13 cellular contexts compared by ENCODE assay signal in genomic region chr9:89437772-89438171, GRCh38.
A peak's percentile ranks its signal among the peaks of the same experiment; 100 is the strongest.
DNase-seq lines count a peak whose midpoint lies in the region; ATAC-seq and TF ChIP-seq lines count a peak whose summit lies in the region.
"Had no signal": no experiment of that assay in that cellular context is flagged by ENCODE, and none has a peak within 500 bp of the region (broad histone marks: within the 10 kb centered on the region; RNA-seq: fewer than 3 reads in every experiment).

No MANE protein-coding gene starts in this region.

- peak overlapping the region; percentile 41 to 70 (median 47) for H3K27ac ChIP-seq in Peyer's patch
- H3K27ac ChIP-seq in effector memory CD4-positive, alpha-beta T cell (ENCODE audit: insufficient read depth, low read length, poor library complexity, severe bottlenecking): peak overlapping the region; percentile 62
- no peak overlapping the region for H3K27ac ChIP-seq in brain microvascular endothelial cell
- H3K27ac ChIP-seq: esophagus muscularis mucosa had no signal

- TF ChIP-seq CTCF in Peyer's patch (IDR thresholded peaks at IDR 0.05) (no peak), brain microvascular endothelial cell (IDR thresholded peaks at IDR 0.05; ENCODE audit: low read depth, low read length, missing control alignments) (no peak)

- no peaks in the 10 kb centered on the region for H3K9me3 Mint-ChIP-seq in T-helper 1 cell treated with Interleukin-12 subunit alpha and Interleukin-12 subunit beta and Interleukin-4 antibody, amounts not matched to agents 30 μg/mL and 1 μg/mL, for 36 hours
- no peaks in the 10 kb centered on the region for H3K9me3 Mint-ChIP-seq in stimulated activated memory B cell treated with anti-CD40 and anti-IgM and Interleukin-4, amounts not matched to agents 10 μg/mL and 1 μg/mL and 100 μg/mL, for 72 hours

- peaks cover 21% of the 10 kb centered on the region for H3K36me3 Mint-ChIP-seq in T-helper 1 cell treated with Interleukin-12 subunit alpha and Interleukin-12 subunit beta and Interleukin-4 antibody, amounts not matched to agents 30 μg/mL and 1 μg/mL, for 36 hours (ENCODE audit: low read depth)
- peaks cover 9% of the 10 kb centered on the region for H3K36me3 Mint-ChIP-seq in stimulated activated memory B cell treated with anti-CD40 and anti-IgM and Interleukin-4, amounts not matched to agents 10 μg/mL and 1 μg/mL and 100 μg/mL, for 72 hours

- in situ Hi-C loops in brain microvascular endothelial cell (cut with HindIII; ENCODE audit: low pct_ligation_motif_present, low sequenced_read_pairs): no loop called here

- no peak overlapping the region for H3K4me3 Mint-ChIP-seq in T-helper 1 cell treated with Interleukin-12 subunit alpha and Interleukin-12 subunit beta and Interleukin-4 antibody, amounts not matched to agents 30 μg/mL and 1 μg/mL, for 36 hours
- no peak overlapping the region for H3K4me3 Mint-ChIP-seq in stimulated activated memory B cell treated with anti-CD40 and anti-IgM and Interleukin-4, amounts not matched to agents 10 μg/mL and 1 μg/mL and 100 μg/mL, for 72 hours

- H3K27ac Mint-ChIP-seq in T-helper 1 cell treated with Interleukin-12 subunit alpha and Interleukin-12 subunit beta and Interleukin-4 antibody, amounts not matched to agents 30 μg/mL and 1 μg/mL, for 36 hours: peak overlapping the region; percentile 71
- peak overlapping the region; percentile 50 for H3K27ac Mint-ChIP-seq in stimulated activated memory B cell treated with anti-CD40 and anti-IgM and Interleukin-4, amounts not matched to agents 10 μg/mL and 1 μg/mL and 100 μg/mL, for 72 hours

- peaks cover 0 to 69% (median 54%) of the 10 kb centered on the region in 4 donors for H3K4me1 ChIP-seq in Peyer's patch
- H3K4me1 ChIP-seq in effector memory CD4-positive, alpha-beta T cell (ENCODE audit: control insufficient read depth, insufficient read depth, low read length, poor library complexity, severe bottlenecking): peaks cover 76% of the 10 kb centered on the region

- H3K9me3 ChIP-seq in Peyer's patch: no peaks in the 10 kb centered on the region
- no peaks in the 10 kb centered on the region for H3K9me3 ChIP-seq in effector memory CD4-positive, alpha-beta T cell (ENCODE audit: control insufficient read depth, low read length)
- H3K9me3 ChIP-seq: esophagus muscularis mucosa had no signal

- H3K27me3 ChIP-seq in Peyer's patch (no peaks in the 10 kb centered on the region), brain microvascular endothelial cell (replicated peaks) (no peaks in the 10 kb centered on the region)
- no peaks in the 10 kb centered on the region for H3K27me3 ChIP-seq in effector memory CD4-positive, alpha-beta T cell (replicated peaks; ENCODE audit: control insufficient read depth, insufficient read depth, low read length, poor library complexity, severe bottlenecking)
- H3K27me3 ChIP-seq: esophagus muscularis mucosa had no signal

- H3K4me1 Mint-ChIP-seq in T-helper 1 cell treated with Interleukin-12 subunit alpha and Interleukin-12 subunit beta and Interleukin-4 antibody, amounts not matched to agents 30 μg/mL and 1 μg/mL, for 36 hours (ENCODE audit: low read depth): peaks cover 55% of the 10 kb centered on the region
- peaks cover 95% of the 10 kb centered on the region for H3K4me1 Mint-ChIP-seq in stimulated activated memory B cell treated with anti-CD40 and anti-IgM and Interleukin-4, amounts not matched to agents 10 μg/mL and 1 μg/mL and 100 μg/mL, for 72 hours

- H3K36me3 ChIP-seq in Peyer's patch: no peaks in the 10 kb centered on the region
- peaks cover 15% of the 10 kb centered on the region for H3K36me3 ChIP-seq in effector memory CD4-positive, alpha-beta T cell (ENCODE audit: control insufficient read depth, insufficient read depth, low read length)
- no peaks in the 10 kb centered on the region for H3K36me3 ChIP-seq in brain microvascular endothelial cell (replicated peaks)
- H3K36me3 ChIP-seq: esophagus muscularis mucosa had no signal

- no peak for ATAC-seq in stimulated activated memory B cell treated with anti-CD40 and anti-IgM and Interleukin-4, amounts not matched to agents 10 μg/mL and 1 μg/mL and 100 μg/mL, for 72 hours
- ATAC-seq in GM19351 (IDR thresholded peaks at IDR 0.05; ENCODE audit: unreplicated experiment): no peak

- no peaks in the 10 kb centered on the region for H3K27me3 Mint-ChIP-seq in T-helper 1 cell treated with Interleukin-12 subunit alpha and Interleukin-12 subunit beta and Interleukin-4 antibody, amounts not matched to agents 30 μg/mL and 1 μg/mL, for 36 hours (ENCODE audit: low read depth)
- no peaks in the 10 kb centered on the region for H3K27me3 Mint-ChIP-seq in stimulated activated memory B cell treated with anti-CD40 and anti-IgM and Interleukin-4, amounts not matched to agents 10 μg/mL and 1 μg/mL and 100 μg/mL, for 72 hours

- H3K4me3 ChIP-seq in Peyer's patch (no peak overlapping the region), brain microvascular endothelial cell (ENCODE audit: low read depth, low read length) (no peak overlapping the region)
- H3K4me3 ChIP-seq in effector memory CD4-positive, alpha-beta T cell (ENCODE audit: insufficient read depth, low read depth, low read length, poor library complexity, severe bottlenecking): peak overlapping the region; percentile 14
- H3K4me3 ChIP-seq: esophagus muscularis mucosa, smooth muscle cell had no signal

- no peak for TF ChIP-seq POLR2A in Peyer's patch (IDR thresholded peaks at IDR 0.05)

- DNase-seq in T-helper 1 cell (no peak), Peyer's patch (no peak), brain microvascular endothelial cell (no peak)
- no peak for DNase-seq in effector memory CD4-positive, alpha-beta T cell
- DNase-seq in central memory CD4-positive, alpha-beta T cell: no peak
- DNase-seq: cerebellar nuclear complex, DMS79 treated with DMSO at 0.1 percent for 48 hours, NCI-H1930 had no signal
